1 cellular context compared by ENCODE assay signal in genomic region chr1:113804421-113805255, GRCh38.
TF ChIP-seq lines count a peak whose summit lies in the region.

No MANE protein-coding gene starts in this region.

TF ChIP-seq in K562, 482 proteins besides CTCF, POLR2A, EP300 and RAD21 (continued from another document and continues in another):
- peak; percentile 48; the same call in 1 of the 2 replicates for TF ChIP-seq ZBTB40 (IDR thresholded peaks at IDR 0.05)
- no peak for TF ChIP-seq ZBTB40 (CRISPR knock-in tag; IDR thresholded peaks at IDR 0.05)
- no peak for TF ChIP-seq ZC3H4 (CRISPR knock-in tag; IDR thresholded peaks at IDR 0.05; ENCODE audit: borderline replicate concordance)
- peak; percentile 96 for TF ChIP-seq CEBPB (tag; IDR thresholded peaks at IDR 0.05)
- no peak for TF ChIP-seq SRSF9 (IDR thresholded peaks at IDR 0.05; ENCODE audit: borderline replicate concordance, low read depth, low read length)
- 0 out of 2 replicates have a peak, but pooled peaks have one; percentile 54 for TF ChIP-seq MTA1 (IDR thresholded peaks at IDR 0.05; ENCODE audit: borderline replicate concordance)
- TF ChIP-seq THAP7 (CRISPR knock-in tag; IDR thresholded peaks at IDR 0.05): no peak
- TF ChIP-seq ZEB2 (IDR thresholded peaks at IDR 0.05): no peak; the same call in 1 of the 2 replicates
- TF ChIP-seq TCF3 (CRISPR knock-in tag; IDR thresholded peaks at IDR 0.05): no peak
- TF ChIP-seq MCM3 (IDR thresholded peaks at IDR 0.05): no peak
- no peak for TF ChIP-seq MEIS2 (IDR thresholded peaks at IDR 0.05; ENCODE audit: partially characterized antibody)
- peak; percentile 97 for TF ChIP-seq DACH1 (IDR thresholded peaks at IDR 0.05; ENCODE audit: partially characterized antibody)
- TF ChIP-seq ZFX (CRISPR knock-in tag; IDR thresholded peaks at IDR 0.05): 0 out of 2 replicates have a peak, but pooled peaks have one; percentile 18
- TF ChIP-seq STAT5A (IDR thresholded peaks at IDR 0.05; ENCODE audit: borderline replicate concordance, low read length): peak; percentile 38; the same call in 1 of the 2 replicates
- peak in 1 of 2 experiments; percentile 80; a peak in 2 of 4 replicates for TF ChIP-seq MLLT1 (IDR thresholded peaks at IDR 0.05)
- TF ChIP-seq TEAD4 (IDR thresholded peaks at IDR 0.05; ENCODE audit: low read length): peak; percentile 49; the same call in 1 of the 2 replicates
- no peak for TF ChIP-seq TEAD4 (CRISPR knock-in tag; IDR thresholded peaks at IDR 0.05; ENCODE audit: borderline replicate concordance)
- no peak for TF ChIP-seq CBX8 (IDR thresholded peaks at IDR 0.05; ENCODE audit: borderline replicate concordance, extremely low read depth, low read depth, low read length, poor library complexity, severe bottlenecking)
- no peak for TF ChIP-seq POLR3A (IDR thresholded peaks at IDR 0.05; ENCODE audit: borderline replicate concordance, extremely low read depth, insufficient read depth, insufficient read length)
- no peak for TF ChIP-seq MBD1 (CRISPR knock-in tag; IDR thresholded peaks at IDR 0.05)
- TF ChIP-seq HDAC1 (IDR thresholded peaks at IDR 0.05): peak in 1 of 2 experiments; percentile 12; a peak in 1 of 4 replicates
- TF ChIP-seq ARNT (IDR thresholded peaks at IDR 0.05): no peak; a peak in 1 of 4 replicates
- no peak for TF ChIP-seq ZBTB7A (IDR thresholded peaks at IDR 0.05; ENCODE audit: borderline replicate concordance, control insufficient read depth, low read depth, low read length)
- no peak for TF ChIP-seq YBX1 (IDR thresholded peaks at IDR 0.05)
- TF ChIP-seq ZNF239 (CRISPR knock-in tag; IDR thresholded peaks at IDR 0.05): no peak
- TF ChIP-seq KDM5B (IDR thresholded peaks at IDR 0.05; ENCODE audit: insufficient replicate concordance, low read depth, low read length): no peak
- TF ChIP-seq SMARCE1 (IDR thresholded peaks at IDR 0.05): peak; percentile 98
- TF ChIP-seq PHTF2 (CRISPR knock-in tag; IDR thresholded peaks at IDR 0.05): no peak
- no peak for TF ChIP-seq MTA3 (IDR thresholded peaks at IDR 0.05; ENCODE audit: borderline replicate concordance)
- TF ChIP-seq ZNF518B (CRISPR knock-in tag; IDR thresholded peaks at IDR 0.05): no peak
- no peak for TF ChIP-seq DDX20 (tag; IDR thresholded peaks at IDR 0.05; ENCODE audit: low read depth)
- TF ChIP-seq BRD9 (IDR thresholded peaks at IDR 0.05; ENCODE audit: low read depth, partially characterized antibody): peak; percentile 28
- TF ChIP-seq TAF1 (IDR thresholded peaks at IDR 0.05; ENCODE audit: control insufficient read depth, extremely low read depth, insufficient read depth, low read length, severe bottlenecking): no peak
- TF ChIP-seq GTF2B (IDR thresholded peaks at IDR 0.05; ENCODE audit: extremely low read depth, insufficient read length): no peak
- TF ChIP-seq NCOA1 (IDR thresholded peaks at IDR 0.05; ENCODE audit: low read depth): no peak
- TF ChIP-seq MTA2 (IDR thresholded peaks at IDR 0.05; ENCODE audit: low read depth): no peak
- TF ChIP-seq POLR2G (IDR thresholded peaks at IDR 0.05; ENCODE audit: low read depth, low read length): no peak
- TF ChIP-seq E2F8 (IDR thresholded peaks at IDR 0.05; ENCODE audit: low read depth, partially characterized antibody): no peak
- peak; percentile 98 for TF ChIP-seq JUN (IDR thresholded peaks at IDR 0.05; ENCODE audit: borderline replicate concordance, low read depth, low read length)
- no peak for TF ChIP-seq JUN (CRISPR knock-in tag; IDR thresholded peaks at IDR 0.05; ENCODE audit: borderline replicate concordance)
- no peak for TF ChIP-seq ETV5 (CRISPR knock-in tag; IDR thresholded peaks at IDR 0.05; ENCODE audit: low read depth)
- no peak for TF ChIP-seq TAF15 (IDR thresholded peaks at IDR 0.05; ENCODE audit: low read depth, low read length)
- peak; percentile 35; the same call in 1 of the 2 replicates for TF ChIP-seq POLR2H (tag; IDR thresholded peaks at IDR 0.05; ENCODE audit: low read depth)
- no peak for TF ChIP-seq SP1 (CRISPR knock-in tag; IDR thresholded peaks at IDR 0.05)
- peak in 1 of 2 experiments; percentile 53; a peak in 2 of 4 replicates for TF ChIP-seq RCOR1 (IDR thresholded peaks at IDR 0.05; ENCODE audit: borderline replicate concordance in 1 of 2, low read depth in 2 of 2, low read length in 2 of 2)
- TF ChIP-seq FOSL1 (tag; conservative IDR thresholded peaks at IDR 0.05): peak; percentile 99
- no peak for TF ChIP-seq ZNF551 (CRISPR knock-in tag; IDR thresholded peaks at IDR 0.05)
